Comparison of ENCODE assay signal across 8 cellular contexts in the genomic region with DNA sequence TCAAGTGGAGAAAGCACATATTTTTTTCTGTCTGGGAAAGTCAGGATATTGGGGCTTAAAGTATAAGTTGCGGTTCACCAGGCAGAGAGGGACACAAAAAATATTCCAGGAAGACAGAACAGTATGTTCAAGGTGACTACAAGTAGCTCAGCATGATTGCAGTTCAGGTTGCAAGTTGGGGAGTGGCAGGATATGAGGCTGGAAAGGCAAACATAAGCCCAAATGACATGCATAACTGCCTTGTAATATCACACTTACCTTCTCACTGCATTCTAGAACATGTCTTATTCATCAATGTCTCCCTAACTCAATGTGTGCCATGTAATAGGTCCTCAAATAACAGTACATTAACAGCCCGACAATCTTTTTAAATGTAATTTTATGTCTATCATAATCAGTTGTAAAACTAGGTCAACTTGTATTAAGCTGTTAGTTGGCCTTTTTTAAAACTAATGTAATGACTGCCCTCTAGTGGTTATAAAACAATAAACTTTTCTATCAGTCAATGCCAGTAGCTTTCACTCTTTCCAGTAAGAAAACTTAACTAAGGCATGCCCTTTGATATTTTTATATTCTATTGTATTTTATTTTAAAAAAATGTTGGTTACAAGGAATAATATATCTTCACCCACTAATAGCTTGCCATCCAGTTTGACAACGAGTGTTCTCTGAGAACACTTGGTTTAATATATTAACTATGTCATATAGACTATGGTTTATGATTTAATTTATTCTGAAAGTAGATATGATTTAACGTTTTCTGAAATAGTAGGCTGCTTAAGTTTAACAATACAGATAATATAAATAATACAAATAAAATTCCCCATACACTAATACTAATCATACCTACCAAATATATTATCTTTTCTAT. TPM values are rescaled to one million over a fixed set of nuclear protein-coding genes. Genes with fewer than 3 reads are reported as not detected.
DNase-seq lines count a peak whose midpoint lies in the region; ATAC-seq and TF ChIP-seq lines count a peak whose summit lies in the region.

No MANE protein-coding gene starts in this region.

- ATAC-seq in HG02610 (IDR thresholded peaks at IDR 0.05; ENCODE audit: unreplicated experiment) (peak; percentile 65), foreskin keratinocyte (peak; percentile 37)

- TF ChIP-seq CTCF in foreskin keratinocyte (conservative IDR thresholded peaks at IDR 0.05): peak; percentile 72

- H3K4me1 ChIP-seq in foreskin keratinocyte: peaks cover 22% of the 10 kb centered on the region

- H3K27ac ChIP-seq in foreskin keratinocyte: no peak overlapping the region

- H3K27me3 ChIP-seq in foreskin keratinocyte: no peaks in the 10 kb centered on the region

- DNase-seq in SIG-M5 treated with dmso at 0.1 percent for 504 hours (lab: John Stamatoyannopoulos, UW; ENCODE audit: unreplicated experiment) (peak; percentile 53), SIG-M5 (lab: John Stamatoyannopoulos, UW) (no peak), NCI-H1105 treated with DMSO at 0.1 percent for 48 hours (lab: John Stamatoyannopoulos, UW) (peak; percentile 66), SW 1271 (lab: John Stamatoyannopoulos, UW) (peak; percentile 17 to 95), foreskin keratinocyte (peak; percentile 68 to 69), retina (peak; percentile 21), occipital lobe (lab: John Stamatoyannopoulos, UW) (no peak)

RNA-seq across cellular contexts. Expression of gene CFAP300, which starts 39.4 kb away (rescaled TPM):
- total RNA-seq in foreskin keratinocyte (3.1 and 3.5 TPM in 2 replicates), occipital lobe (4.8 TPM)
- 3.1 and 3.7 TPM in 2 replicates for polyA plus RNA-seq in foreskin keratinocyte

Comparison
In these comparisons a context has a peak if more than half of its experiments do, and no peak if none do; other contexts are left out.
1. DNase-seq: peak in SIG-M5 treated with dmso at 0.1 percent for 504 hours (single experiment), NCI-H1105 treated with DMSO at 0.1 percent for 48 hours (single experiment), SW 1271 (2 of 2), foreskin keratinocyte (2 of 2) and retina (single experiment); none in SIG-M5 (single experiment) and occipital lobe (single experiment).